ENCODE assay signal across 23 cellular contexts in genomic region chr13:60273971-60274370, GRCh38.
"Had no signal": no experiment of that assay in that cellular context is flagged by ENCODE, and none has a peak within 500 bp of the region (broad histone marks: within the 10 kb centered on the region; RNA-seq: fewer than 3 reads in every experiment).

No MANE protein-coding gene starts in this region.

- H3K36me3 ChIP-seq: colonic mucosa, esophagus muscularis mucosa, heart right ventricle, left lung, prostate gland, right atrium auricular region, sigmoid colon, thoracic aorta, tibial nerve, upper lobe of right lung, uterus had no signal

- DNase-seq: colonic mucosa; effector CD8-positive, alpha-beta T cell; endodermal cell; foreskin melanocyte; glutamatergic neuron; heart right ventricle; hippocampal formation; left cardiac atrium; left lung; mesendoderm; naive thymus-derived CD8-positive, alpha-beta T cell; nephron progenitor cell; nucleus accumbens; sigmoid colon; stimulated activated CD4-positive, alpha-beta T cell treated with anti-CD3 and anti-CD28 coated beads, Interleukin-4, amount 100 ng/mL, for 4 hours; upper lobe of right lung; uterus had no signal

- H3K27ac ChIP-seq: colonic mucosa, esophagus muscularis mucosa, heart right ventricle, left lung, prostate gland, right atrium auricular region, sigmoid colon, thoracic aorta, tibial nerve, upper lobe of right lung, uterus had no signal

- ATAC-seq: heart right ventricle; left cardiac atrium; left lung; naive thymus-derived CD8-positive, alpha-beta T cell; stimulated activated memory B cell treated with anti-CD40 and anti-IgM and Interleukin-4, amounts not matched to agents 10 μg/mL and 1 μg/mL and 100 μg/mL, for 72 hours; upper lobe of right lung had no signal

- H3K27me3 ChIP-seq: colonic mucosa, esophagus muscularis mucosa, left lung, right atrium auricular region, sigmoid colon, tibial nerve, upper lobe of right lung, uterus had no signal

- H3K4me3 ChIP-seq: colonic mucosa, esophagus muscularis mucosa, heart right ventricle, left lung, prostate gland, right atrium auricular region, sigmoid colon, thoracic aorta, tibial nerve, upper lobe of right lung, uterus had no signal

- H3K4me1 ChIP-seq: colonic mucosa, esophagus muscularis mucosa, heart right ventricle, left lung, prostate gland, right atrium auricular region, sigmoid colon, tibial nerve, upper lobe of right lung, uterus had no signal

- H3K9me3 ChIP-seq: colonic mucosa, esophagus muscularis mucosa, heart right ventricle, left lung, prostate gland, right atrium auricular region, sigmoid colon, thoracic aorta, tibial nerve, upper lobe of right lung, uterus had no signal
